In the genomic region with DNA sequence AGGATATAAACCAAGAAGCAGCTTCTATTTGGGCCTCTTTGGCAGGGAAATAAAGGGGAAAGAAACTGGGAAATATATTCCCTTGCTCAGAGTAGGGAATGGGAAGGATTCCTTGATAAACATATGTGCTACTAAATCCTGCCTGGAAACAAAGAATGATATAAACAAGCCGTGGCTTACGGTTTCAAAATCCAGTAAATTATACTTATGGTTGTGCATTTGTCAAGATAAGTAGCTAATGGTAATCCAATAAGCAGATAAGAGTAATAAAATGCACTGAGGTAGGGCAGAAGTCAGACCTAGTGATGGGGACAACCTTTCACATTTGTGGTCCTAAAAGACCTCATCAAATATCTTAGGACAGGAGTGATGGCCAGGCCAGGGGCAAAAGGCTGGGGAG, we compare ENCODE assay signal across 24 cellular contexts.
DNase-seq lines count a peak whose midpoint lies in the region; ATAC-seq and TF ChIP-seq lines count a peak whose summit lies in the region.
"Had no signal": no experiment of that assay in that cellular context is flagged by ENCODE, and none has a peak within 500 bp of the region (broad histone marks: within the 10 kb centered on the region; RNA-seq: fewer than 3 reads in every experiment).

No MANE protein-coding gene starts in this region.

- H3K36me3 Mint-ChIP-seq in brain, result no peaks in the 10 kb centered on the region
- no peaks in the 10 kb centered on the region for H3K36me3 Mint-ChIP-seq in nephron (ENCODE audit: low read depth)
- H3K36me3 Mint-ChIP-seq in activated naive CD8-positive, alpha-beta T cell treated with anti-CD3 and anti-CD28 coated beads, Interleukin-2, amount 50 U/mL, for 24 hours (ENCODE audit: low read depth), result no peaks in the 10 kb centered on the region
- H3K36me3 Mint-ChIP-seq: CD14-positive monocyte; CD8-positive, alpha-beta memory T cell had no signal

- ATAC-seq in activated naive CD8-positive, alpha-beta T cell treated with anti-CD3 and anti-CD28 coated beads, Interleukin-2, amount 50 U/mL, for 24 hours, result no peak
- ATAC-seq: A549, GM12878, GM23338, HCT116 had no signal

- no peaks in the 10 kb centered on the region for H3K27me3 Mint-ChIP-seq in brain
- H3K27me3 Mint-ChIP-seq in nephron (ENCODE audit: low read depth), result no peaks in the 10 kb centered on the region
- H3K27me3 Mint-ChIP-seq in activated naive CD8-positive, alpha-beta T cell treated with anti-CD3 and anti-CD28 coated beads, Interleukin-2, amount 50 U/mL, for 24 hours, result no peaks in the 10 kb centered on the region

- TF ChIP-seq CTCF in brain (conservative IDR thresholded peaks at IDR 0.05) (no peak), nephron (IDR thresholded peaks at IDR 0.05; ENCODE audit: unreplicated experiment in 3 of 3) (no peak)

- CTCF ChIA-PET in HEK293T (lab: Yijun Ruan, JAX), result no interaction called here

- H3K27ac Mint-ChIP-seq in brain (peak overlapping the region in 4 of 5 experiments; percentile 12 to 94 (median 16)), nephron (peak overlapping the region; percentile 53 to 81 (median 60))
- no peak overlapping the region for H3K27ac Mint-ChIP-seq in activated naive CD8-positive, alpha-beta T cell treated with anti-CD3 and anti-CD28 coated beads, Interleukin-2, amount 50 U/mL, for 24 hours
- H3K27ac Mint-ChIP-seq: CD4-positive, alpha-beta T cell; CD8-positive, alpha-beta memory T cell; GM23338; H9 had no signal

- no peak for DNase-seq in HEK293T (ENCODE audit: extremely low spot score)
- DNase-seq in SK-N-DZ (ENCODE audit: low spot score), result peak; percentile 55
- DNase-seq in pons (ENCODE audit: low spot score), result no peak
- no peak for DNase-seq in NCI-H748 (lab: John Stamatoyannopoulos, UW; ENCODE audit: unreplicated experiment)
- DNase-seq in activated naive CD8-positive, alpha-beta T cell treated with anti-CD3 and anti-CD28 coated beads, Interleukin-2, amount 50 U/mL, for 24 hours, result no peak
- no peak for DNase-seq in NCI-H2227 (lab: John Stamatoyannopoulos, UW; ENCODE audit: unreplicated experiment)
- DNase-seq: 8988T; ACHN; AML-193; BE2C; CD4-positive, alpha-beta T cell; CD8-positive, alpha-beta memory T cell; DMS 273 treated with DMSO at 0.1 percent for 48 hours; DMS79; EL; GDM1; H9 had no signal

- H3K9me3 Mint-ChIP-seq in brain, result peaks cover 0 to 2% (median 0%) of the 10 kb centered on the region in 5 experiments
- no peaks in the 10 kb centered on the region for H3K9me3 Mint-ChIP-seq in nephron
- no peaks in the 10 kb centered on the region for H3K9me3 Mint-ChIP-seq in activated naive CD8-positive, alpha-beta T cell treated with anti-CD3 and anti-CD28 coated beads, Interleukin-2, amount 50 U/mL, for 24 hours
- H3K9me3 Mint-ChIP-seq: CD4-positive, alpha-beta T cell; GM23338; H9 had no signal

- H3K4me1 Mint-ChIP-seq in brain, result peaks cover 35% of the 10 kb centered on the region
- H3K4me1 Mint-ChIP-seq in nephron, result peaks cover 34% of the 10 kb centered on the region
- no peaks in the 10 kb centered on the region for H3K4me1 Mint-ChIP-seq in activated naive CD8-positive, alpha-beta T cell treated with anti-CD3 and anti-CD28 coated beads, Interleukin-2, amount 50 U/mL, for 24 hours
- H3K4me1 Mint-ChIP-seq: CD14-positive monocyte; CD8-positive, alpha-beta memory T cell had no signal

- no peak overlapping the region for H3K4me3 Mint-ChIP-seq in brain
- H3K4me3 Mint-ChIP-seq in nephron, result no peak overlapping the region
- no peak overlapping the region for H3K4me3 Mint-ChIP-seq in activated naive CD8-positive, alpha-beta T cell treated with anti-CD3 and anti-CD28 coated beads, Interleukin-2, amount 50 U/mL, for 24 hours
- H3K4me3 Mint-ChIP-seq: CD14-positive monocyte; CD4-positive, alpha-beta T cell; CD8-positive, alpha-beta memory T cell; GM23338; H9 had no signal

- POLR2A ChIA-PET in HEK293T (lab: Yijun Ruan, JAX), result no interaction called here

TF ChIP-seq in HEK293T, 16 proteins besides CTCF, POLR2A, EP300 and RAD21:
- TF ChIP-seq, protein P1, sequence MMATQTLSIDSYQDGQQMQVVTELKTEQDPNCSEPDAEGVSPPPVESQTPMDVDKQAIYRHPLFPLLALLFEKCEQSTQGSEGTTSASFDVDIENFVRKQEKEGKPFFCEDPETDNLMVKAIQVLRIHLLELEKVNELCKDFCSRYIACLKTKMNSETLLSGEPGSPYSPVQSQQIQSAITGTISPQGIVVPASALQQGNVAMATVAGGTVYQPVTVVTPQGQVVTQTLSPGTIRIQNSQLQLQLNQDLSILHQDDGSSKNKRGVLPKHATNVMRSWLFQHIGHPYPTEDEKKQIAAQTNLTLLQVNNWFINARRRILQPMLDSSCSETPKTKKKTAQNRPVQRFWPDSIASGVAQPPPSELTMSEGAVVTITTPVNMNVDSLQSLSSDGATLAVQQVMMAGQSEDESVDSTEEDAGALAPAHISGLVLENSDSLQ (IDR thresholded peaks at IDR 0.05), result peak; percentile 31; the same call in 1 of the 2 replicates
- TF ChIP-seq FOXA1 (IDR thresholded peaks at IDR 0.05), result no peak
